In genomic region chr4:189046642-189047041, GRCh38 we compare ENCODE assay signal across 1 cellular context.
TF ChIP-seq lines count a peak whose summit lies in the region.

No MANE protein-coding gene starts in this region.

TF ChIP-seq in IMR-90, 13 proteins besides CTCF, POLR2A, EP300 and RAD21 (continued from another document):
- no peak for TF ChIP-seq ELK1 (IDR thresholded peaks at IDR 0.05; ENCODE audit: borderline replicate concordance, low read depth, low read length)
- no peak for TF ChIP-seq BHLHE40 (IDR thresholded peaks at IDR 0.05; ENCODE audit: low read depth, low read length)
- no peak for TF ChIP-seq MAFK (IDR thresholded peaks at IDR 0.05; ENCODE audit: low read depth, low read length)
